Comparison of ENCODE assay signal across 1 cellular context in genomic region chr22:17974087-17974486, GRCh38.
TF ChIP-seq lines count a peak whose summit lies in the region.

No MANE protein-coding gene starts in this region.

TF ChIP-seq in HepG2, 621 proteins besides CTCF, POLR2A, EP300 and RAD21 (continued from another document):
- no peak for TF ChIP-seq PRDM15 (CRISPR knock-in tag; IDR thresholded peaks at IDR 0.05)
- no peak for TF ChIP-seq ZNF331 (CRISPR knock-in tag; IDR thresholded peaks at IDR 0.05)
